In the genomic region with DNA sequence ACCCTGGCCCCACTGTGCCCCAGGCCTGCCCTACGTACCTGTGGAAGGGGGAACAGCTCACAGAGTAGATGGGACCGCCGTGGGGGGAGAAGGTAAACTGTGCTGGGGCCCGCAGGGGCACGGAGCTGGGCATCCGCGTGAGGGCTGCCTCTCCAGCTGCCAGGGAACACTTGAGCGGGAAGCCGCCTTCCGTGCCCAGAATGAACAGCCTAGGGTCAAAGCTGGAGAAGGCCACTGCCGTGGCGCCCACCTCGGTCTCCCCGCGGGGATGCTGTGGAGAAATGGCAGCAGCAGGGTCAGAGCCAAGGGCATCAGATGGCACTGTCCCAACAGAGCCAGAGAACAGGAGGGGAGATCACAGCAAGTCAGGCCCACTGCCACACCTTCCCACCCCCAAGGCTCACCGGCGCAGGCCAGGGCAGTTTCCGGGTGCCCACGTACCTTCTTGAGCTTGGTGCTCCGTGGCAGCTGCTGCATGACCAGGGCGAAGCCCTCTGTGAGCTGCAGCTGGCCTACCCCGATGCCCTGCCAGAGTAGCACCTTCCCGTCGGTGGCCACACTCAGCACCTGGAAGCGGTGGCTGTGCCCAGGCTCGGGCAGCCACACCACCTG, we compare ENCODE assay signal across 11 cellular contexts. TPM values are rescaled to one million over a fixed set of nuclear protein-coding genes. Genes with fewer than 3 reads are reported as not detected.
DNase-seq lines count a peak whose midpoint lies in the region; ATAC-seq and TF ChIP-seq lines count a peak whose summit lies in the region.
"Had no signal": no experiment of that assay in that cellular context is flagged by ENCODE, and none has a peak within 500 bp of the region (broad histone marks: within the 10 kb centered on the region; RNA-seq: fewer than 3 reads in every experiment).

No MANE protein-coding gene starts in this region.

- WGBS in heart right ventricle, 2 donors: 48 to 61% methylated on average over 26 of the region's 26 CpGs

- H3K4me1 ChIP-seq in SJSA1 (replicated peaks): peaks cover 25% of the 10 kb centered on the region
- H3K4me1 ChIP-seq in heart right ventricle: peaks cover 13 to 38% (median 20%) of the 10 kb centered on the region in 9 donors

- intact Hi-C loops in heart right ventricle (cut with DNase I): loop anchor here in 4 of 10 donors (5.0 to 10.0 kb wide), 3 partner anchors 50 to 272 kb away; partner anchors contain the start of gene SET (in 4 of the 4)

- no peaks in the 10 kb centered on the region; the same call in 1 of the 2 replicates for H3K9me3 ChIP-seq in SJSA1 (replicated peaks)
- no peaks in the 10 kb centered on the region for H3K9me3 ChIP-seq in heart right ventricle

- TF ChIP-seq CTCF in 22Rv1 (IDR thresholded peaks at IDR 0.05): no peak
- TF ChIP-seq CTCF in heart right ventricle (IDR thresholded peaks at IDR 0.05): no peak
- no peak for TF ChIP-seq CTCF in progenitor cell of endocrine pancreas (IDR thresholded peaks at IDR 0.05; ENCODE audit: unreplicated experiment)

- H3K27me3 Mint-ChIP-seq in progenitor cell of endocrine pancreas: no peaks in the 10 kb centered on the region
- H3K27me3 Mint-ChIP-seq: activated B cell treated with CpG ODN at 0.5 μM for 24 hours had no signal

- H3K27ac Mint-ChIP-seq in progenitor cell of endocrine pancreas: peak overlapping the region; percentile 84
- H3K27ac Mint-ChIP-seq: activated B cell treated with CpG ODN at 0.5 μM for 24 hours had no signal

- H3K27me3 ChIP-seq in SJSA1 (replicated peaks): no peaks in the 10 kb centered on the region
- no peaks in the 10 kb centered on the region for H3K27me3 ChIP-seq in heart right ventricle

- peaks cover 84% of the 10 kb centered on the region for H3K36me3 ChIP-seq in SJSA1
- peaks cover 7 to 62% (median 46%) of the 10 kb centered on the region in 9 donors for H3K36me3 ChIP-seq in heart right ventricle

- H3K4me3 ChIP-seq in SJSA1 (no peak overlapping the region), heart right ventricle (peak overlapping the region in 9 of 10 donors; percentile 18 to 44 (median 40))

- ATAC-seq in heart right ventricle (peak in 6 of 8 donors; percentile 4 to 13 (median 8)), GM21723 (IDR thresholded peaks at IDR 0.05; ENCODE audit: unreplicated experiment) (no peak), GM21447 (IDR thresholded peaks at IDR 0.05; ENCODE audit: unreplicated experiment) (no peak), HG03280 (IDR thresholded peaks at IDR 0.05; ENCODE audit: unreplicated experiment) (no peak)

- H3K4me3 Mint-ChIP-seq in progenitor cell of endocrine pancreas (ENCODE audit: low read depth): no peak overlapping the region
- H3K4me3 Mint-ChIP-seq: activated B cell treated with CpG ODN at 0.5 μM for 24 hours had no signal

- no peaks in the 10 kb centered on the region for H3K9me3 Mint-ChIP-seq in progenitor cell of endocrine pancreas (ENCODE audit: low read depth)
- H3K9me3 Mint-ChIP-seq: activated B cell treated with CpG ODN at 0.5 μM for 24 hours had no signal

- H3K27ac ChIP-seq in 22Rv1 (peak overlapping the region; percentile 67), SJSA1 (peak overlapping the region; percentile 100), heart right ventricle (peak overlapping the region; percentile 78 to 97 (median 96))

- peaks cover 17% of the 10 kb centered on the region for H3K36me3 Mint-ChIP-seq in progenitor cell of endocrine pancreas (ENCODE audit: insufficient read depth)

- peaks cover 2% of the 10 kb centered on the region for H3K4me1 Mint-ChIP-seq in progenitor cell of endocrine pancreas (ENCODE audit: low read depth)
- H3K4me1 Mint-ChIP-seq: activated B cell treated with CpG ODN at 0.5 μM for 24 hours had no signal

- DNase-seq in SJSA1 (ENCODE audit: low read depth in 1 of 2, low spot score in 2 of 2): no peak
- DNase-seq in heart right ventricle: no peak
- DNase-seq in progenitor cell of endocrine pancreas (ENCODE audit: low spot score, unreplicated experiment): no peak
- DNase-seq in SW480 (ENCODE audit: low spot score): no peak
- DNase-seq: activated B cell treated with CpG ODN at 0.5 μM for 24 hours; activated effector memory CD4-positive, alpha-beta T cell treated with anti-CD3 and anti-CD28 coated beads, Interleukin-2, amount 50 U/mL, for 16 hours; NCI-H1436 treated with DMSO at 0.1 percent for 48 hours had no signal

RNA-seq across cellular contexts. Expression of gene DYNC2I2, which starts 21.9 kb away (rescaled TPM):
- total RNA-seq in SJSA1 (2014; rRNA removed; shearing (Covaris generic)): 79.8 and 85.3 TPM in 2 replicates
- total RNA-seq in heart right ventricle (10 to 100 TPM; 22.1 to 44.8 (median 30.1) TPM), progenitor cell of endocrine pancreas (83.4 and 85.4 TPM in 2 replicates)
- 10 to 100 TPM; 60.1 to 83.2 TPM for polyA plus RNA-seq in heart right ventricle

RNA-seq across cellular contexts. Expression of gene SET, which starts 54.3 kb away (rescaled TPM):
- 538 and 648 TPM in 2 replicates for total RNA-seq in SJSA1 (2014; rRNA removed; shearing (Covaris generic))
- total RNA-seq in heart right ventricle (100 to 1,000 TPM; 183 to 228 (median 202) TPM), progenitor cell of endocrine pancreas (563 and 571 TPM in 2 replicates)
- 100 to 1,000 TPM in 1 of 2 donors, 10 to 100 TPM in 1; 87.0 to 138 TPM for polyA plus RNA-seq in heart right ventricle

Comparison
In these comparisons a context has a peak if more than half of its experiments do, and no peak if none do; other contexts are left out.
1. ATAC-seq: peak in heart right ventricle (6 of 8); none in GM21723 (single experiment), GM21447 (single experiment) and HG03280 (single experiment).
2. Peak in every context shown above with its lines, with median percentiles within 50 percentile points of each other: H3K27ac ChIP-seq.